21 cellular contexts compared by ENCODE assay signal in the genomic region with DNA sequence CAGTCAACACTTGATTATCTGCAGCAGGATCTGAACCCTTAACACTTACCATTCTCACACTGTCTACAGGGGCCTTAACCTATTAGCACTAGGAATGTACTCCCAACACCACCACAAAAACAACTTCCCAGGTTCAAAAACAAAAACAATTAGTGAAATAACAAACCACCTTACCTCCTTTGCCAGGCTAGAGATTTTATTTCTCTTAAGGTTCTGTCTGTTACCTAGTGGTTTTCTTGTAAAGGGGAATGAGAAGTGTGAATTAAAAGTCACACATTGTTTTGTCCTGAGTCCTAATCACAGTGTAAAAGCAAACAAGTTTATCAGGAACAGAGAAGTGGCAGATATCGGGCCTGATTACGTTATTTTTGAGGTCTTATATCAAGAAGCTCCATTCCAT. TPM values are rescaled to one million over a fixed set of nuclear protein-coding genes. Genes with fewer than 3 reads are reported as not detected.
DNase-seq lines count a peak whose midpoint lies in the region; ATAC-seq and TF ChIP-seq lines count a peak whose summit lies in the region.
"Had no signal": no experiment of that assay in that cellular context is flagged by ENCODE, and none has a peak within 500 bp of the region (broad histone marks: within the 10 kb centered on the region; RNA-seq: fewer than 3 reads in every experiment).

No MANE protein-coding gene starts in this region.

- DNase-seq in activated naive CD4-positive, alpha-beta T cell treated with anti-CD3 and anti-CD28 coated beads, Interleukin-2, amount 10 ng/mL, durations not matched to agents 7 days and 5 days: no peak
- DNase-seq in activated naive CD4-positive, alpha-beta T cell treated with Interleukin-2 at 50 U/mL for 16 hours: no peak
- DNase-seq in H9 (no peak), natural killer cell (no peak), NCI-H1436 (lab: John Stamatoyannopoulos, UW) (no peak), epidermal melanocyte (ENCODE audit: insufficient read length, low spot score) (no peak)
- no peak for DNase-seq in activated naive CD8-positive, alpha-beta T cell treated with anti-CD3 and anti-CD28 coated beads, Interleukin-2, amount 10 ng/mL, durations not matched to agents 7 days and 5 days
- DNase-seq: Caco-2, H7, NCI-H1105, NCI-H1694 treated with DMSO at 0.1 percent for 48 hours, NCI-H2107, NCI-H345, NCI-H526 treated with DMSO at 0.1 percent for 48 hours, SHP77 had no signal

- no peak overlapping the region for H3K4me3 Mint-ChIP-seq in activated naive CD4-positive, alpha-beta T cell treated with anti-CD3 and anti-CD28 coated beads, Interleukin-2, amount 10 ng/mL, durations not matched to agents 7 days and 5 days
- H3K4me3 Mint-ChIP-seq in H9 (no peak overlapping the region), natural killer cell (no peak overlapping the region)
- H3K4me3 Mint-ChIP-seq in activated naive CD8-positive, alpha-beta T cell treated with anti-CD3 and anti-CD28 coated beads, Interleukin-2, amount 10 ng/mL, durations not matched to agents 7 days and 5 days: no peak overlapping the region

- no peak overlapping the region for H4K8ac ChIP-seq in H9 (replicated peaks; ENCODE audit: insufficient read length, low read depth, low read length)

- no peaks in the 10 kb centered on the region for H4K20me1 ChIP-seq in H9 (ENCODE audit: control insufficient read depth, insufficient read depth, insufficient read length)

- TF ChIP-seq CTCF in H9 (conservative IDR thresholded peaks at IDR 0.05) (no peak), natural killer cell (IDR thresholded peaks at IDR 0.05) (no peak)

- CTCF ChIA-PET in activated naive CD4-positive, alpha-beta T cell treated with anti-CD3 and anti-CD28 coated beads, Interleukin-2, amount 10 ng/mL, durations not matched to agents 7 days and 5 days (lab: Charles Lee): no interaction called here

- H4K91ac ChIP-seq in H9 (ENCODE audit: insufficient read length, low read depth, low read length): no peak overlapping the region

- intact Hi-C loops in natural killer cell (cut with micrococcal nuclease): no loop called here

- H2BK5ac ChIP-seq in H9 (ENCODE audit: insufficient read length, low read length): no peak overlapping the region

- no peak overlapping the region for H3K56ac ChIP-seq in H9 (ENCODE audit: insufficient read length, low read depth, low read length)

- peaks cover 5% of the 10 kb centered on the region for H3K79me1 ChIP-seq in H9 (ENCODE audit: insufficient read depth, low read depth, low read length, poor library complexity, severe bottlenecking)

- H4K5ac ChIP-seq in H9 (ENCODE audit: insufficient read length, low read depth, low read length): no peak overlapping the region

- no peaks in the 10 kb centered on the region for H3K23me2 ChIP-seq in H9 (ENCODE audit: insufficient read length, low read depth, low read length, poor library complexity, severe bottlenecking)

- no peak overlapping the region for H3K18ac ChIP-seq in H9 (ENCODE audit: insufficient read length, low read depth, low read length)

- no peak overlapping the region for H3K4ac ChIP-seq in H9 (ENCODE audit: low read depth, low read length)

- H3T11ph ChIP-seq in H9 (ENCODE audit: low read length): no peak overlapping the region

- H2BK12ac ChIP-seq in H9 (ENCODE audit: insufficient read length, low read depth, low read length): no peak overlapping the region

- peaks cover 63% of the 10 kb centered on the region for H3K36me3 Mint-ChIP-seq in activated naive CD4-positive, alpha-beta T cell treated with anti-CD3 and anti-CD28 coated beads, Interleukin-2, amount 10 ng/mL, durations not matched to agents 7 days and 5 days
- peaks cover 36 to 80% (median 71%) of the 10 kb centered on the region in 3 experiments; a peak in 6 of 7 replicates for H3K36me3 Mint-ChIP-seq in H9 (ENCODE audit: insufficient read depth in 1 of 3, low read depth in 3 of 3)
- H3K36me3 Mint-ChIP-seq in activated naive CD8-positive, alpha-beta T cell treated with anti-CD3 and anti-CD28 coated beads, Interleukin-2, amount 10 ng/mL, durations not matched to agents 7 days and 5 days: peaks cover 47% of the 10 kb centered on the region
- H3K36me3 Mint-ChIP-seq in natural killer cell: peaks cover 34% of the 10 kb centered on the region

- H3K14ac ChIP-seq in H9 (ENCODE audit: insufficient read depth, low read length): no peak overlapping the region

- H3K9me3 Mint-ChIP-seq in activated naive CD4-positive, alpha-beta T cell treated with anti-CD3 and anti-CD28 coated beads, Interleukin-2, amount 10 ng/mL, durations not matched to agents 7 days and 5 days: no peaks in the 10 kb centered on the region
- H3K9me3 Mint-ChIP-seq in H9: no peaks in the 10 kb centered on the region
- no peaks in the 10 kb centered on the region for H3K9me3 Mint-ChIP-seq in activated naive CD8-positive, alpha-beta T cell treated with anti-CD3 and anti-CD28 coated beads, Interleukin-2, amount 10 ng/mL, durations not matched to agents 7 days and 5 days
- H3K9me3 Mint-ChIP-seq in natural killer cell: no peaks in the 10 kb centered on the region
- H3K9me3 Mint-ChIP-seq: IgD-negative memory B cell had no signal

- POLR2A ChIA-PET in activated naive CD8-positive, alpha-beta T cell treated with anti-CD3 and anti-CD28 coated beads, Interleukin-2, amount 10 ng/mL, durations not matched to agents 7 days and 5 days (lab: Charles Lee): no interaction called here

- H3K23ac ChIP-seq in H9 (ENCODE audit: insufficient read length, low read depth, low read length): no peak overlapping the region

- H3K27ac ChIP-seq in H9 (ENCODE audit: insufficient read length, low read depth, low read length): no peak overlapping the region
- H3K27ac ChIP-seq: A549; BLaER1 treated with 17β-estradiol and CSF1 and Interleukin-3, amounts not matched to agents 10 nM and 100 nM; HL-60 had no signal

- H3K4me2 ChIP-seq in H9 (ENCODE audit: insufficient read depth, insufficient read length, low read length): no peak overlapping the region
- H3K4me2 ChIP-seq: A549; BLaER1 treated with 17β-estradiol and CSF1 and Interleukin-3, amounts not matched to agents 10 nM and 100 nM had no signal

- no peak overlapping the region for H2BK15ac ChIP-seq in H9 (ENCODE audit: low read depth, low read length)

- WGBS in H9 (ENCODE audit: extremely low coverage, insufficient read length, low lambda C conversion rate): no CpG with 5 or more reads among the region's 2 CpGs

- H3K27ac Mint-ChIP-seq in activated naive CD4-positive, alpha-beta T cell treated with anti-CD3 and anti-CD28 coated beads, Interleukin-2, amount 10 ng/mL, durations not matched to agents 7 days and 5 days: peak overlapping the region; percentile 69
- H3K27ac Mint-ChIP-seq in H9: peak overlapping the region in 2 of 3 experiments; percentile 1 to 10; a peak in 2 of 7 replicates
- H3K27ac Mint-ChIP-seq in activated naive CD8-positive, alpha-beta T cell treated with anti-CD3 and anti-CD28 coated beads, Interleukin-2, amount 10 ng/mL, durations not matched to agents 7 days and 5 days: peak overlapping the region; percentile 32
- H3K27ac Mint-ChIP-seq in natural killer cell: peak overlapping the region; percentile 3 to 47

- ATAC-seq in activated naive CD8-positive, alpha-beta T cell treated with anti-CD3 and anti-CD28 coated beads, Interleukin-2, amount 10 ng/mL, durations not matched to agents 7 days and 5 days (ENCODE audit: low read depth): no peak
- ATAC-seq in natural killer cell (peak in 2 of 3 donors; percentile 34 to 36), HG02798 (IDR thresholded peaks at IDR 0.05; ENCODE audit: poor library complexity, unreplicated experiment) (no peak)
- ATAC-seq: A549 had no signal

- H3K27me3 ChIP-seq in H9 (ENCODE audit: insufficient read depth, low read length): no peaks in the 10 kb centered on the region
- H3K27me3 ChIP-seq: BLaER1 treated with 17β-estradiol and CSF1 and Interleukin-3, amounts not matched to agents 10 nM and 100 nM had no signal

- H3K27me3 Mint-ChIP-seq in activated naive CD4-positive, alpha-beta T cell treated with anti-CD3 and anti-CD28 coated beads, Interleukin-2, amount 10 ng/mL, durations not matched to agents 7 days and 5 days: no peaks in the 10 kb centered on the region
- H3K27me3 Mint-ChIP-seq in H9 (ENCODE audit: low read depth): no peaks in the 10 kb centered on the region
- no peaks in the 10 kb centered on the region for H3K27me3 Mint-ChIP-seq in activated naive CD8-positive, alpha-beta T cell treated with anti-CD3 and anti-CD28 coated beads, Interleukin-2, amount 10 ng/mL, durations not matched to agents 7 days and 5 days
- no peaks in the 10 kb centered on the region for H3K27me3 Mint-ChIP-seq in natural killer cell (ENCODE audit: low read depth in 2 of 2)
- H3K27me3 Mint-ChIP-seq: IgD-negative memory B cell had no signal

- H2AK5ac ChIP-seq in H9 (ENCODE audit: insufficient read length, low read length): no peak overlapping the region

- H3K4me1 Mint-ChIP-seq in activated naive CD4-positive, alpha-beta T cell treated with anti-CD3 and anti-CD28 coated beads, Interleukin-2, amount 10 ng/mL, durations not matched to agents 7 days and 5 days: peaks cover 28% of the 10 kb centered on the region
- H3K4me1 Mint-ChIP-seq in H9 (no peaks in the 10 kb centered on the region), natural killer cell (peaks cover 33 to 42% of the 10 kb centered on the region in 2 donors)
- peaks cover 31% of the 10 kb centered on the region for H3K4me1 Mint-ChIP-seq in activated naive CD8-positive, alpha-beta T cell treated with anti-CD3 and anti-CD28 coated beads, Interleukin-2, amount 10 ng/mL, durations not matched to agents 7 days and 5 days

- no peak overlapping the region for H2BK20ac ChIP-seq in H9 (ENCODE audit: low read depth, low read length, poor library complexity, severe bottlenecking)

- no peak overlapping the region for H2AFZ ChIP-seq in H9 (ENCODE audit: low read length)

- H2BK120ac ChIP-seq in H9 (ENCODE audit: low read depth, low read length, poor library complexity, severe bottlenecking): no peak overlapping the region

- no peaks in the 10 kb centered on the region for H3K4me1 ChIP-seq in H9 (ENCODE audit: insufficient read depth, low read length)
- H3K4me1 ChIP-seq: A549; BLaER1 treated with 17β-estradiol and CSF1 and Interleukin-3, amounts not matched to agents 10 nM and 100 nM; Caco-2 had no signal

- H3K9ac ChIP-seq in H9 (ENCODE audit: extremely low read depth, insufficient read length, low read length): no peak overlapping the region
- H3K9ac ChIP-seq: BLaER1 treated with 17β-estradiol and CSF1 and Interleukin-3, amounts not matched to agents 10 nM and 100 nM had no signal

- H3K9me3 ChIP-seq in H9 (ENCODE audit: control insufficient read depth, low read depth, low read length): no peaks in the 10 kb centered on the region
- H3K9me3 ChIP-seq: A549; BLaER1 treated with 17β-estradiol and CSF1 and Interleukin-3, amounts not matched to agents 10 nM and 100 nM; Caco-2 had no signal

- no peaks in the 10 kb centered on the region; the same call in 1 of the 2 replicates for H3K79me2 ChIP-seq in H9 (ENCODE audit: insufficient read depth, low read length)

RNA-seq across cellular contexts. Expression of gene SMARCE1, which starts 9.7 kb away (rescaled TPM):
- total RNA-seq in H9 (2021): 122 and 126 TPM in 2 replicates
- total RNA-seq in activated naive CD8-positive, alpha-beta T cell treated with anti-CD3 and anti-CD28 coated beads, Interleukin-2, amount 10 ng/mL, durations not matched to agents 7 days and 5 days: 100 to 1,000 TPM; 109 to 117 TPM
- 100 to 1,000 TPM in 2 of 3 donors, 10 to 100 TPM in 1; 87.8 to 102 (median 101) TPM for total RNA-seq in natural killer cell

RNA-seq across cellular contexts. Expression of gene KRT222, which starts 27.0 kb away (rescaled TPM):
- total RNA-seq in H9 (2021) (0.13 and 0.18 TPM in 2 replicates), natural killer cell (not detected)
- not detected for total RNA-seq in activated naive CD8-positive, alpha-beta T cell treated with anti-CD3 and anti-CD28 coated beads, Interleukin-2, amount 10 ng/mL, durations not matched to agents 7 days and 5 days
- total RNA-seq: Caco-2, LHCN-M2 had no signal

Comparison
In these comparisons a context has a peak if more than half of its experiments do, and no peak if none do; other contexts are left out.
1. H3K27ac Mint-ChIP-seq: peak in every context shown above with its lines; median percentile 69 in activated naive CD4-positive, alpha-beta T cell treated with anti-CD3 and anti-CD28 coated beads, Interleukin-2, amount 10 ng/mL, durations not matched to agents 7 days and 5 days; 32 in activated naive CD8-positive, alpha-beta T cell treated with anti-CD3 and anti-CD28 coated beads, Interleukin-2, amount 10 ng/mL, durations not matched to agents 7 days and 5 days; 25 in natural killer cell; 6 in H9.
2. ATAC-seq: peak in natural killer cell (2 of 3); none in activated naive CD8-positive, alpha-beta T cell treated with anti-CD3 and anti-CD28 coated beads, Interleukin-2, amount 10 ng/mL, durations not matched to agents 7 days and 5 days (single experiment) and HG02798 (single experiment).